ENCODE assay signal across 25 cellular contexts in the genomic region with DNA sequence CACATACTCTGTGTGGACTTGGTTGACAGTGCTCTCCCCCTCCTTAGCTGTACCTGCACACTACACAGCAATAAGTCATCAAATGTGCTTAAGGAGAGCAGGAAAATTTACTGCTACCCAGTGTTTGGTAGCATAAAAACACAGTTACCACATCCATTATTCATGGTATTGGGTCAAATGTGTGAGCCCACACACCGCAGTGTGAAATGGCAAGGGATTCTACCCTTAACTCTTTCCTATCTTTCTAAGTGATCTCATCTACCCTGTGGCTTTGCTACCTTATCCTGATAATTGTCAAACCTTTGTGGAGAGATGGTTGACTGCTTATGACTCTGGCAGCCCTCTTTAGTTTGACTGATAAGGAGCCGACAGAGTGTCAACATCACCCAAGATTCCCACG. TPM values are rescaled to one million over a fixed set of nuclear protein-coding genes. Genes with fewer than 3 reads are reported as not detected.
DNase-seq lines count a peak whose midpoint lies in the region; ATAC-seq and TF ChIP-seq lines count a peak whose summit lies in the region.
"Had no signal": no experiment of that assay in that cellular context is flagged by ENCODE, and none has a peak within 500 bp of the region (broad histone marks: within the 10 kb centered on the region; RNA-seq: fewer than 3 reads in every experiment).

No MANE protein-coding gene starts in this region.

- no peaks in the 10 kb centered on the region for H3K27me3 Mint-ChIP-seq in activated CD8-positive, alpha-beta memory T cell treated with anti-CD3 and anti-CD28 coated beads, Interleukin-2, amount 10 ng/mL, durations not matched to agents 7 days and 5 days
- no peaks in the 10 kb centered on the region for H3K27me3 Mint-ChIP-seq in activated CD8-positive, alpha-beta T cell treated with anti-CD3 and anti-CD28 coated beads, Interleukin-2, amount 10 ng/mL, durations not matched to agents 7 days and 5 days (ENCODE audit: low read depth)
- H3K27me3 Mint-ChIP-seq in immature natural killer cell (ENCODE audit: low read depth in 3 of 3) = peaks cover 4 to 9% (median 7%) of the 10 kb centered on the region in 3 donors

- no peak overlapping the region for H3K4me3 ChIP-seq in hepatocyte
- H3K4me3 ChIP-seq: GM23338, HAP-1, Peyer's patch, SK-N-MC had no signal

- H3K4me1 ChIP-seq in hepatocyte (ENCODE audit: insufficient read depth) = no peaks in the 10 kb centered on the region
- H3K4me1 ChIP-seq: HAP-1, Peyer's patch had no signal

- H3K9me2 ChIP-seq in hepatocyte (replicated peaks; ENCODE audit: insufficient read depth) = no peaks in the 10 kb centered on the region

- no peak overlapping the region for H3K4me2 ChIP-seq in hepatocyte
- H3K4me2 ChIP-seq: GM23338 had no signal

- DNase-seq in activated CD8-positive, alpha-beta memory T cell treated with anti-CD3 and anti-CD28 coated beads, Interleukin-2, amount 10 ng/mL, durations not matched to agents 7 days and 5 days = peak; percentile 47
- no peak for DNase-seq in activated CD8-positive, alpha-beta memory T cell treated with anti-CD3 and anti-CD28 coated beads, Interleukin-2, amount 50 U/mL, for 4 hours
- no peak for DNase-seq in activated CD8-positive, alpha-beta T cell treated with anti-CD3 and anti-CD28 coated beads, Interleukin-2, amount 10 ng/mL, durations not matched to agents 7 days and 5 days
- DNase-seq in immature natural killer cell (peak; percentile 69 to 77 (median 71)), hepatocyte (ENCODE audit: low spot score) (no peak)
- no peak for DNase-seq in stimulated activated effector memory CD8-positive, alpha-beta T cell treated with anti-CD3 and anti-CD28 coated beads, Interleukin-12 subunit alpha, Interleukin-12 subunit beta, amount 100 ng/mL, for 72 hours (ENCODE audit: low spot score in 2 of 2)
- DNase-seq: Calu3, DMS153, DND-41, HFFc6, KG1, NCI-H1048, NCI-H1417, NCI-H1694, NCI-H2029 treated with DMSO at 0.1 percent for 48 hours, NCI-H2227 treated with DMSO at 0.1 percent for 48 hours, NCI-H69, OCI-M1, Peyer's patch, SIG-M5 had no signal

- no peak for TF ChIP-seq CTCF in hepatocyte (IDR thresholded peaks at IDR 0.05; ENCODE audit: poor library complexity)

- no peaks in the 10 kb centered on the region for H4K20me1 ChIP-seq in hepatocyte (ENCODE audit: insufficient read depth, poor library complexity, severe bottlenecking)

- no peaks in the 10 kb centered on the region for H3K36me3 ChIP-seq in hepatocyte (replicated peaks; ENCODE audit: insufficient read depth, low read depth)
- H3K36me3 ChIP-seq: HAP-1, Peyer's patch had no signal

- CTCF ChIA-PET in activated CD8-positive, alpha-beta memory T cell treated with anti-CD3 and anti-CD28 coated beads, Interleukin-2, amount 10 ng/mL, durations not matched to agents 7 days and 5 days (lab: Charles Lee) = no interaction called here
- CTCF ChIA-PET in activated CD8-positive, alpha-beta T cell treated with anti-CD3 and anti-CD28 coated beads, Interleukin-2, amount 10 ng/mL, durations not matched to agents 7 days and 5 days (lab: Charles Lee) = no interaction called here

- POLR2A ChIA-PET in activated CD8-positive, alpha-beta T cell treated with anti-CD3 and anti-CD28 coated beads, Interleukin-2, amount 10 ng/mL, durations not matched to agents 7 days and 5 days (lab: Charles Lee) = no interaction called here

- H3K4me3 Mint-ChIP-seq in activated CD8-positive, alpha-beta memory T cell treated with anti-CD3 and anti-CD28 coated beads, Interleukin-2, amount 10 ng/mL, durations not matched to agents 7 days and 5 days = no peak overlapping the region
- H3K4me3 Mint-ChIP-seq in activated CD8-positive, alpha-beta T cell treated with anti-CD3 and anti-CD28 coated beads, Interleukin-2, amount 10 ng/mL, durations not matched to agents 7 days and 5 days = no peak overlapping the region
- peak overlapping the region; percentile 15 to 50 (median 39) for H3K4me3 Mint-ChIP-seq in immature natural killer cell
- H3K4me3 Mint-ChIP-seq in stimulated activated effector memory CD8-positive, alpha-beta T cell treated with anti-CD3 and anti-CD28 coated beads, Interleukin-12 subunit alpha, Interleukin-12 subunit beta, amount 100 ng/mL, for 72 hours = no peak overlapping the region
- H3K4me3 Mint-ChIP-seq: GM23338, HFFc6 had no signal

- H2AFZ ChIP-seq in hepatocyte = no peak overlapping the region
- H2AFZ ChIP-seq: GM23338 had no signal

- H3K79me2 ChIP-seq in hepatocyte = no peaks in the 10 kb centered on the region

- H3K27me3 ChIP-seq in hepatocyte = no peaks in the 10 kb centered on the region
- H3K27me3 ChIP-seq: Peyer's patch had no signal

- H3K9me3 ChIP-seq in hepatocyte (ENCODE audit: low read depth) = no peaks in the 10 kb centered on the region
- H3K9me3 ChIP-seq: HAP-1 had no signal

- H3K27ac Mint-ChIP-seq in activated CD8-positive, alpha-beta memory T cell treated with anti-CD3 and anti-CD28 coated beads, Interleukin-2, amount 10 ng/mL, durations not matched to agents 7 days and 5 days = no peak overlapping the region
- no peak overlapping the region for H3K27ac Mint-ChIP-seq in activated CD8-positive, alpha-beta T cell treated with anti-CD3 and anti-CD28 coated beads, Interleukin-2, amount 10 ng/mL, durations not matched to agents 7 days and 5 days
- peak overlapping the region in 1 of 6 donors; percentile 9 for H3K27ac Mint-ChIP-seq in immature natural killer cell
- peak overlapping the region; percentile 13 for H3K27ac Mint-ChIP-seq in stimulated activated effector memory CD8-positive, alpha-beta T cell treated with anti-CD3 and anti-CD28 coated beads, Interleukin-12 subunit alpha, Interleukin-12 subunit beta, amount 100 ng/mL, for 72 hours
- H3K27ac Mint-ChIP-seq: GM23338, HFFc6 had no signal

- WGBS in hepatocyte (ENCODE audit: low lambda C conversion rate, missing lambda C conversion rate) = 54% methylated on average over 3 of the region's 3 CpGs

- H3K9me3 Mint-ChIP-seq in activated CD8-positive, alpha-beta memory T cell treated with anti-CD3 and anti-CD28 coated beads, Interleukin-2, amount 10 ng/mL, durations not matched to agents 7 days and 5 days (ENCODE audit: low read depth) = peaks cover 25% of the 10 kb centered on the region
- H3K9me3 Mint-ChIP-seq in activated CD8-positive, alpha-beta T cell treated with anti-CD3 and anti-CD28 coated beads, Interleukin-2, amount 10 ng/mL, durations not matched to agents 7 days and 5 days (ENCODE audit: insufficient read depth) = peaks cover 36% of the 10 kb centered on the region
- H3K9me3 Mint-ChIP-seq in immature natural killer cell = peaks cover 7 to 35% (median 18%) of the 10 kb centered on the region in 6 donors
- H3K9me3 Mint-ChIP-seq in stimulated activated effector memory CD8-positive, alpha-beta T cell treated with anti-CD3 and anti-CD28 coated beads, Interleukin-12 subunit alpha, Interleukin-12 subunit beta, amount 100 ng/mL, for 72 hours = peaks cover 16% of the 10 kb centered on the region

- peaks cover 24% of the 10 kb centered on the region for H3K36me3 Mint-ChIP-seq in activated CD8-positive, alpha-beta memory T cell treated with anti-CD3 and anti-CD28 coated beads, Interleukin-2, amount 10 ng/mL, durations not matched to agents 7 days and 5 days
- H3K36me3 Mint-ChIP-seq in activated CD8-positive, alpha-beta T cell treated with anti-CD3 and anti-CD28 coated beads, Interleukin-2, amount 10 ng/mL, durations not matched to agents 7 days and 5 days (ENCODE audit: low read depth) = peaks cover 13% of the 10 kb centered on the region
- H3K36me3 Mint-ChIP-seq in immature natural killer cell = peaks cover 4 to 7% (median 5%) of the 10 kb centered on the region in 3 donors
- no peaks in the 10 kb centered on the region for H3K36me3 Mint-ChIP-seq in stimulated activated effector memory CD8-positive, alpha-beta T cell treated with anti-CD3 and anti-CD28 coated beads, Interleukin-12 subunit alpha, Interleukin-12 subunit beta, amount 100 ng/mL, for 72 hours

- peaks cover 11% of the 10 kb centered on the region for H3K4me1 Mint-ChIP-seq in activated CD8-positive, alpha-beta memory T cell treated with anti-CD3 and anti-CD28 coated beads, Interleukin-2, amount 10 ng/mL, durations not matched to agents 7 days and 5 days
- H3K4me1 Mint-ChIP-seq in activated CD8-positive, alpha-beta T cell treated with anti-CD3 and anti-CD28 coated beads, Interleukin-2, amount 10 ng/mL, durations not matched to agents 7 days and 5 days (ENCODE audit: low read depth) = peaks cover 12% of the 10 kb centered on the region
- H3K4me1 Mint-ChIP-seq in immature natural killer cell = peaks cover 24 to 31% of the 10 kb centered on the region in 2 donors
- H3K4me1 Mint-ChIP-seq in stimulated activated effector memory CD8-positive, alpha-beta T cell treated with anti-CD3 and anti-CD28 coated beads, Interleukin-12 subunit alpha, Interleukin-12 subunit beta, amount 100 ng/mL, for 72 hours = peaks cover 17% of the 10 kb centered on the region

- peak; percentile 45 for ATAC-seq in activated CD8-positive, alpha-beta memory T cell treated with anti-CD3 and anti-CD28 coated beads, Interleukin-2, amount 10 ng/mL, durations not matched to agents 7 days and 5 days
- peak; percentile 51 for ATAC-seq in activated CD8-positive, alpha-beta T cell treated with anti-CD3 and anti-CD28 coated beads, Interleukin-2, amount 10 ng/mL, durations not matched to agents 7 days and 5 days
- ATAC-seq in stimulated activated effector memory CD8-positive, alpha-beta T cell treated with anti-CD3 and anti-CD28 coated beads, Interleukin-12 subunit alpha, Interleukin-12 subunit beta, amount 100 ng/mL, for 72 hours = peak; percentile 95
- ATAC-seq in HG02938 (IDR thresholded peaks at IDR 0.05; ENCODE audit: unreplicated experiment) (no peak), GM21447 (IDR thresholded peaks at IDR 0.05; ENCODE audit: unreplicated experiment) (no peak)
- ATAC-seq: GM23338 had no signal

- H3K27ac ChIP-seq in hepatocyte = no peak overlapping the region
- H3K27ac ChIP-seq: Peyer's patch, SK-N-MC had no signal

RNA-seq across cellular contexts. Expression of gene STX11, which starts 47.6 kb away (rescaled TPM):
- total RNA-seq in activated CD8-positive, alpha-beta memory T cell treated with anti-CD3 and anti-CD28 coated beads, Interleukin-2, amount 10 ng/mL, durations not matched to agents 7 days and 5 days = 10 to 100 TPM; 26.5 to 29.0 TPM
- total RNA-seq in activated CD8-positive, alpha-beta T cell treated with anti-CD3 and anti-CD28 coated beads, Interleukin-2, amount 10 ng/mL, durations not matched to agents 7 days and 5 days = 10 to 100 TPM; 13.9 to 14.1 TPM
- polyA plus RNA-seq in immature natural killer cell (10 to 100 TPM; 28.7 to 42.6 (median 36.0) TPM), hepatocyte (0.48 and 0.84 TPM in 2 replicates)
- total RNA-seq in hepatocyte = 0.27 and 1.6 TPM in 2 replicates

Comparison
In these comparisons a context has a peak if more than half of its experiments do, and no peak if none do; other contexts are left out.
1. DNase-seq: peak in activated CD8-positive, alpha-beta memory T cell treated with anti-CD3 and anti-CD28 coated beads, Interleukin-2, amount 10 ng/mL, durations not matched to agents 7 days and 5 days (single experiment) and immature natural killer cell (3 of 3); none in activated CD8-positive, alpha-beta memory T cell treated with anti-CD3 and anti-CD28 coated beads, Interleukin-2, amount 50 U/mL, for 4 hours (single experiment), activated CD8-positive, alpha-beta T cell treated with anti-CD3 and anti-CD28 coated beads, Interleukin-2, amount 10 ng/mL, durations not matched to agents 7 days and 5 days (single experiment), stimulated activated effector memory CD8-positive, alpha-beta T cell treated with anti-CD3 and anti-CD28 coated beads, Interleukin-12 subunit alpha, Interleukin-12 subunit beta, amount 100 ng/mL, for 72 hours (0 of 2) and hepatocyte (single experiment).
2. ATAC-seq: peak in activated CD8-positive, alpha-beta memory T cell treated with anti-CD3 and anti-CD28 coated beads, Interleukin-2, amount 10 ng/mL, durations not matched to agents 7 days and 5 days (single experiment), activated CD8-positive, alpha-beta T cell treated with anti-CD3 and anti-CD28 coated beads, Interleukin-2, amount 10 ng/mL, durations not matched to agents 7 days and 5 days (single experiment) and stimulated activated effector memory CD8-positive, alpha-beta T cell treated with anti-CD3 and anti-CD28 coated beads, Interleukin-12 subunit alpha, Interleukin-12 subunit beta, amount 100 ng/mL, for 72 hours (single experiment); none in HG02938 (single experiment) and GM21447 (single experiment).
3. H3K4me3 Mint-ChIP-seq: peak in immature natural killer cell (5 of 5); none in activated CD8-positive, alpha-beta memory T cell treated with anti-CD3 and anti-CD28 coated beads, Interleukin-2, amount 10 ng/mL, durations not matched to agents 7 days and 5 days (single experiment), activated CD8-positive, alpha-beta T cell treated with anti-CD3 and anti-CD28 coated beads, Interleukin-2, amount 10 ng/mL, durations not matched to agents 7 days and 5 days (single experiment) and stimulated activated effector memory CD8-positive, alpha-beta T cell treated with anti-CD3 and anti-CD28 coated beads, Interleukin-12 subunit alpha, Interleukin-12 subunit beta, amount 100 ng/mL, for 72 hours (single experiment).